Comparison of ENCODE assay signal across 19 cellular contexts in genomic region chr22:30744224-30744623, GRCh38. TPM values are rescaled to one million over a fixed set of nuclear protein-coding genes. Genes with fewer than 3 reads are reported as not detected.
DNase-seq lines count a peak whose midpoint lies in the region; ATAC-seq, FAIRE-seq and TF ChIP-seq lines count a peak whose summit lies in the region.
"Had no signal": no experiment of that assay in that cellular context is flagged by ENCODE, and none has a peak within 500 bp of the region (broad histone marks: within the 10 kb centered on the region; RNA-seq: fewer than 3 reads in every experiment).

No MANE protein-coding gene starts in this region.

- POLR2A ChIA-PET in K562 (lab: Yijun Ruan, JAX): interaction anchor here (0.6 kb wide), 1 partner anchor 334 kb away, joined by 3 read pairs; no protein-coding TSS in a partner anchor

- TF ChIP-seq EP300 in K562 (IDR thresholded peaks at IDR 0.05; ENCODE audit: low read length): peak; percentile 16; the same call in 1 of the 2 replicates

- no peak overlapping the region for H3K4me3 Mint-ChIP-seq in activated T-cell treated with anti-CD3 and anti-CD28 coated beads, Interleukin-2, amount 50 U/mL, for 24 hours
- peak overlapping the region in 1 of 4 donors; percentile 61 for H3K4me3 Mint-ChIP-seq in CD4-positive, CD25-positive, alpha-beta regulatory T cell
- H3K4me3 Mint-ChIP-seq in T-helper 1 cell treated with Interleukin-12 subunit alpha and Interleukin-12 subunit beta and Interleukin-4 antibody, amounts not matched to agents 30 μg/mL and 1 μg/mL, for 36 hours: no peak overlapping the region

- WGBS in K562 (ENCODE audit: insufficient coverage, low coverage, missing lambda C conversion rate): 8% methylated on average over 3 of the region's 3 CpGs

- H3K9ac ChIP-seq in K562 (ENCODE audit: insufficient read depth in 1 of 2, low read depth in 2 of 2, low read length in 2 of 2): peak overlapping the region; percentile 8 to 45; a peak in 2 of 4 replicates

- H3K27ac Mint-ChIP-seq in activated T-cell treated with anti-CD3 and anti-CD28 coated beads, Interleukin-2, amount 50 U/mL, for 24 hours: peak overlapping the region; percentile 82
- peak overlapping the region in 2 of 3 donors; percentile 17 to 60 for H3K27ac Mint-ChIP-seq in CD4-positive, CD25-positive, alpha-beta regulatory T cell
- peak overlapping the region; percentile 85 for H3K27ac Mint-ChIP-seq in T-helper 1 cell treated with Interleukin-12 subunit alpha and Interleukin-12 subunit beta and Interleukin-4 antibody, amounts not matched to agents 30 μg/mL and 1 μg/mL, for 36 hours
- H3K27ac Mint-ChIP-seq: CD14-positive monocyte had no signal

- no peak overlapping the region for H3K27ac ChIP-seq in CD4-positive, CD25-positive, alpha-beta regulatory T cell (ENCODE audit: insufficient read depth, low read length, poor library complexity, severe bottlenecking)
- peak overlapping the region; percentile 15; the same call in 1 of the 3 replicates for H3K27ac ChIP-seq in K562 (ENCODE audit: extremely low read depth, low read depth, low read length)

- intact Hi-C loops in K562 (cut with micrococcal nuclease): no loop called here

- peaks cover 65% of the 10 kb centered on the region for H3K4me1 Mint-ChIP-seq in activated T-cell treated with anti-CD3 and anti-CD28 coated beads, Interleukin-2, amount 50 U/mL, for 24 hours (ENCODE audit: low read depth)
- peaks cover 21 to 49% (median 36%) of the 10 kb centered on the region in 4 donors for H3K4me1 Mint-ChIP-seq in CD4-positive, CD25-positive, alpha-beta regulatory T cell
- H3K4me1 Mint-ChIP-seq in T-helper 1 cell treated with Interleukin-12 subunit alpha and Interleukin-12 subunit beta and Interleukin-4 antibody, amounts not matched to agents 30 μg/mL and 1 μg/mL, for 36 hours (ENCODE audit: low read depth): peaks cover 57% of the 10 kb centered on the region

- H3K9me3 ChIP-seq in CD4-positive, CD25-positive, alpha-beta regulatory T cell (ENCODE audit: control insufficient read depth in 2 of 2, low read length in 2 of 2): no peaks in the 10 kb centered on the region
- H3K9me3 ChIP-seq in K562 (replicated peaks; ENCODE audit: control insufficient read depth, insufficient read depth, low read depth, low read length): no peaks in the 10 kb centered on the region
- H3K9me3 ChIP-seq: MG63 had no signal

- no peak for TF ChIP-seq POLR2A in K562 (conservative IDR thresholded peaks at IDR 0.05)

- no peaks in the 10 kb centered on the region for H3K79me2 ChIP-seq in K562 (ENCODE audit: control insufficient read depth, insufficient read depth, low read length)

- H2AFZ ChIP-seq in K562 (ENCODE audit: low read depth, low read length): peak overlapping the region; percentile 71

- in situ Hi-C loops in K562 (cut with MboI): no loop called here

- no peaks in the 10 kb centered on the region for H4K20me1 ChIP-seq in K562 (replicated peaks; ENCODE audit: control insufficient read depth, insufficient read depth, low read length)

- no peak for TF ChIP-seq CTCF in K562 (IDR thresholded peaks at IDR 0.05 in 2 of 3, conservative IDR thresholded peaks at IDR 0.05 in 1 of 3; ENCODE audit: insufficient read depth in 2 of 3, low read depth in 1 of 3, low read length in 3 of 3)

- H3K4me1 ChIP-seq in CD4-positive, CD25-positive, alpha-beta regulatory T cell (ENCODE audit: control insufficient read depth, insufficient read depth, low read length, poor library complexity, severe bottlenecking): peaks cover 36% of the 10 kb centered on the region
- H3K4me1 ChIP-seq in K562 (replicated peaks in 1 of 2; ENCODE audit: control insufficient read depth in 2 of 2, insufficient read depth in 2 of 2, low read length in 2 of 2): peaks cover 7 to 18% of the 10 kb centered on the region in 2 experiments; a peak in 3 of 5 replicates

- no peak for TF ChIP-seq RAD21 in K562 (CRISPR knock-in tag; conservative IDR thresholded peaks at IDR 0.05 in 1 of 2, IDR thresholded peaks at IDR 0.05 in 1 of 2)

- H3K27me3 Mint-ChIP-seq in activated T-cell treated with anti-CD3 and anti-CD28 coated beads, Interleukin-2, amount 50 U/mL, for 24 hours: peaks cover 4% of the 10 kb centered on the region
- H3K27me3 Mint-ChIP-seq in CD4-positive, CD25-positive, alpha-beta regulatory T cell: no peaks in the 10 kb centered on the region
- no peaks in the 10 kb centered on the region for H3K27me3 Mint-ChIP-seq in T-helper 1 cell treated with Interleukin-12 subunit alpha and Interleukin-12 subunit beta and Interleukin-4 antibody, amounts not matched to agents 30 μg/mL and 1 μg/mL, for 36 hours (ENCODE audit: low read depth)

- no peaks in the 10 kb centered on the region for H3K9me3 Mint-ChIP-seq in activated T-cell treated with anti-CD3 and anti-CD28 coated beads, Interleukin-2, amount 50 U/mL, for 24 hours
- no peaks in the 10 kb centered on the region for H3K9me3 Mint-ChIP-seq in CD4-positive, CD25-positive, alpha-beta regulatory T cell
- no peaks in the 10 kb centered on the region for H3K9me3 Mint-ChIP-seq in T-helper 1 cell treated with Interleukin-12 subunit alpha and Interleukin-12 subunit beta and Interleukin-4 antibody, amounts not matched to agents 30 μg/mL and 1 μg/mL, for 36 hours
- H3K9me3 Mint-ChIP-seq: CD14-positive monocyte had no signal

- ATAC-seq in CD4-positive, CD25-positive, alpha-beta regulatory T cell (ENCODE audit: low read depth in 2 of 2): no peak
- ATAC-seq in K562: peak; percentile 37; the same call in 2 of the 3 replicates
- ATAC-seq in GM21825 (IDR thresholded peaks at IDR 0.05; ENCODE audit: unreplicated experiment): no peak

- no peaks in the 10 kb centered on the region for H3K36me3 ChIP-seq in CD4-positive, CD25-positive, alpha-beta regulatory T cell (ENCODE audit: control insufficient read depth, insufficient read depth, low read length)
- H3K36me3 ChIP-seq in K562 (ENCODE audit: control insufficient read depth, insufficient read depth, low read length): no peaks in the 10 kb centered on the region

- H3K4me3 ChIP-seq in CD4-positive, CD25-positive, alpha-beta regulatory T cell (ENCODE audit: low read depth, low read length): peak overlapping the region; percentile 29
- H3K4me3 ChIP-seq in K562: no peak overlapping the region
- H3K4me3 ChIP-seq: MG63 had no signal

- BruUV-seq in K562 (replicated peaks; lab: Mats Ljungman, UMichigan): no TSS peak

- FAIRE-seq in K562 (lab: Jason Lieb, UNC) (peak; percentile 37), frontal cortex (lab: Jason Lieb, UNC) (no peak)
- FAIRE-seq: RCC 7860 had no signal

- no peaks in the 10 kb centered on the region for H3K27me3 ChIP-seq in CD4-positive, CD25-positive, alpha-beta regulatory T cell (ENCODE audit: control insufficient read depth, insufficient read depth, low read length)
- H3K27me3 ChIP-seq in K562 (ENCODE audit: control insufficient read depth in 2 of 2, insufficient read depth in 2 of 2, low read length in 2 of 2): no peaks in the 10 kb centered on the region
- H3K27me3 ChIP-seq: MG63 had no signal

- DNase-seq in activated T-cell treated with anti-CD3 and anti-CD28 coated beads, Interleukin-2, amount 50 U/mL, for 24 hours: no peak
- no peak for DNase-seq in activated T-cell treated with anti-CD3 and anti-CD28 coated beads, Interleukin-2, amount 50 U/mL, for 1 hour
- DNase-seq in CD4-positive, CD25-positive, alpha-beta regulatory T cell: no peak
- DNase-seq in K562 (ENCODE audit: extremely low read depth in 1 of 4, low spot score in 3 of 4): peak; percentile 16 to 55 (median 38)
- DNase-seq in cortex of kidney (lab: John Stamatoyannopoulos, UW): no peak
- no peak for DNase-seq in frontal cortex (ENCODE audit: low spot score in 2 of 2)
- DNase-seq: COR-L47, DMS153, EL, H7, MG63, NCI-H1092, NCI-H2227 treated with DMSO at 0.1 percent for 48 hours, NCI-H524 treated with DMSO at 0.1 percent for 48 hours, Right ventricle myocardium superior had no signal

- H3K36me3 Mint-ChIP-seq in activated T-cell treated with anti-CD3 and anti-CD28 coated beads, Interleukin-2, amount 50 U/mL, for 24 hours (ENCODE audit: low read depth): no peaks in the 10 kb centered on the region
- no peaks in the 10 kb centered on the region for H3K36me3 Mint-ChIP-seq in CD4-positive, CD25-positive, alpha-beta regulatory T cell
- H3K36me3 Mint-ChIP-seq in T-helper 1 cell treated with Interleukin-12 subunit alpha and Interleukin-12 subunit beta and Interleukin-4 antibody, amounts not matched to agents 30 μg/mL and 1 μg/mL, for 36 hours (ENCODE audit: low read depth): no peaks in the 10 kb centered on the region
- H3K36me3 Mint-ChIP-seq: CD14-positive monocyte had no signal

- CTCF ChIA-PET in K562 (lab: Yijun Ruan, JAX; ENCODE audit: low intra/inter-chr PET ratio): no interaction called here

- H3K4me2 ChIP-seq in K562 (ENCODE audit: insufficient read depth, low read length): peak overlapping the region; percentile 27

- H3K9me1 ChIP-seq in K562 (ENCODE audit: control insufficient read depth, insufficient read depth, low read length): no peaks in the 10 kb centered on the region

TF ChIP-seq in K562, 482 proteins besides CTCF, POLR2A, EP300 and RAD21 (continues in another document):
- TF ChIP-seq RAD51 (IDR thresholded peaks at IDR 0.05; ENCODE audit: borderline replicate concordance, low read depth): no peak
- peak; percentile 46; the same call in 1 of the 2 replicates for TF ChIP-seq DPF2 (IDR thresholded peaks at IDR 0.05)
- TF ChIP-seq SMARCE1 (IDR thresholded peaks at IDR 0.05): peak; percentile 77; the same call in 1 of the 2 replicates
- TF ChIP-seq SMARCC2 (IDR thresholded peaks at IDR 0.05; ENCODE audit: low read depth): 0 out of 2 replicates have a peak, but pooled peaks have one; percentile 23

RNA-seq across cellular contexts. Expression of gene OSBP2, which starts 49.5 kb away (rescaled TPM):
- total RNA-seq in CD4-positive, CD25-positive, alpha-beta regulatory T cell: 9.9 TPM
- polyA plus RNA-seq in CD4-positive, CD25-positive, alpha-beta regulatory T cell: 1 to 10 TPM in 2 of 4 donors, under 1 TPM in 2; 0.86 to 1.9 (median 1.3) TPM
- 38.2 and 49.5 TPM in 2 replicates for total RNA-seq in K562 (2011; cell fraction: chromatin; rRNA removed; ENCODE audit: low replicate concordance)
- 22.2 and 25.8 TPM in 2 replicates for total RNA-seq in K562 (2011; cell fraction: nucleolus; rRNA removed)
- 24.9 and 29.2 TPM in 2 replicates for total RNA-seq in K562 (2011; cell fraction: nucleoplasm; rRNA removed)
- total RNA-seq in K562 (2014; rRNA removed) (24.1 and 27.4 TPM in 2 replicates), K562 (2014; rRNA removed; fragmentation: Illumina TruSeq; extraction: Trizol) (9.8 and 11.4 TPM in 2 replicates), K562 (2015; rRNA removed; fragmentation: Illumina TruSeq; extraction: Trizol) (13.5 and 14.5 TPM in 2 replicates), K562 (2021) (28.8 and 31.3 TPM in 2 replicates), frontal cortex (19.2 TPM)
- polyA plus RNA-seq in K562 (2011; rRNA removed) (18.5 and 29.5 TPM in 2 replicates), K562 (2014; fragmentation: Illumina TruSeq; extraction: Trizol) (23.3 and 26.0 TPM in 2 replicates), K562 (2014; fragmentation: Nextera tagmentation; extraction: Ambion mirVana) (under 1 TPM; 0.52 to 0.55 TPM), K562 (2014; rRNA removed) (21.6 and 23.4 TPM in 2 replicates)
- 15.5 and 43.5 TPM in 2 replicates for polyA plus RNA-seq in K562 (2011; cell fraction: cytosol; rRNA removed)
- polyA plus RNA-seq in K562 (2011; cell fraction: nucleus; rRNA removed): 18.5 and 38.5 TPM in 2 replicates
- polyA plus RNA-seq in K562 (2012): 11.3 and 15.6 TPM in 2 replicates
- 16.4 and 28.3 TPM in 2 replicates for polyA minus RNA-seq in K562 (2011; rRNA and poly(A)+ RNA removed)
- 9.6 and 23.8 TPM in 2 replicates for polyA minus RNA-seq in K562 (2011; cell fraction: cytosol; rRNA and poly(A)+ RNA removed)
- polyA minus RNA-seq in K562 (2011; cell fraction: nucleus; rRNA and poly(A)+ RNA removed): 14.6 and 17.6 TPM in 2 replicates

Comparison
In these comparisons a context has a peak if more than half of its experiments do, and no peak if none do; other contexts are left out.
1. DNase-seq: peak in K562 (4 of 4); none in activated T-cell treated with anti-CD3 and anti-CD28 coated beads, Interleukin-2, amount 50 U/mL, for 24 hours (single experiment), activated T-cell treated with anti-CD3 and anti-CD28 coated beads, Interleukin-2, amount 50 U/mL, for 1 hour (single experiment), CD4-positive, CD25-positive, alpha-beta regulatory T cell (0 of 3), cortex of kidney (single experiment) and frontal cortex (0 of 2).
2. Peak in every context shown above with its lines, with median percentiles within 50 percentile points of each other: H3K27ac Mint-ChIP-seq.